In genomic region chr1:193939585-193939984, GRCh38 we compare ENCODE assay signal across 28 cellular contexts.
"Had no signal": no experiment of that assay in that cellular context is flagged by ENCODE, and none has a peak within 500 bp of the region (broad histone marks: within the 10 kb centered on the region; RNA-seq: fewer than 3 reads in every experiment).

No MANE protein-coding gene starts in this region.

- H3K27ac Mint-ChIP-seq: dendritic cell treated with granulocyte-macrophage colony-stimulating factor and Interleukin-4, amounts not matched to agents 40 ng/mL and 50 ng/mL, for 4 days; effector memory CD8-positive, alpha-beta T cell; endodermal cell had no signal

- ATAC-seq: effector memory CD8-positive, alpha-beta T cell; esophagus mucosa; foreskin keratinocyte; gastroesophageal sphincter; heart left ventricle; heart right ventricle had no signal

- H3K9me3 Mint-ChIP-seq: effector memory CD8-positive, alpha-beta T cell had no signal

- H3K4me3 Mint-ChIP-seq: dendritic cell treated with granulocyte-macrophage colony-stimulating factor and Interleukin-4, amounts not matched to agents 40 ng/mL and 50 ng/mL, for 4 days; effector memory CD8-positive, alpha-beta T cell; endodermal cell had no signal

- DNase-seq: colonic mucosa; cortex of kidney; dermis blood vessel endothelial cell; dorsolateral prefrontal cortex; effector CD4-positive, alpha-beta T cell; effector CD8-positive, alpha-beta T cell; effector memory CD4-positive, alpha-beta T cell; effector memory CD8-positive, alpha-beta T cell; endodermal cell; erythroblast; esophagus squamous epithelium; foreskin fibroblast; foreskin keratinocyte; foreskin melanocyte; glutamatergic neuron; head of caudate nucleus; heart left ventricle; heart right ventricle had no signal

- H3K4me3 ChIP-seq: colonic mucosa, coronary artery, dorsolateral prefrontal cortex, esophagus muscularis mucosa, esophagus squamous epithelium, gastroesophageal sphincter, heart left ventricle, heart right ventricle had no signal

- H3K27me3 Mint-ChIP-seq: dendritic cell treated with granulocyte-macrophage colony-stimulating factor and Interleukin-4, amounts not matched to agents 40 ng/mL and 50 ng/mL, for 4 days; effector memory CD8-positive, alpha-beta T cell had no signal

- H3K27me3 ChIP-seq: colonic mucosa, dorsolateral prefrontal cortex, esophagus muscularis mucosa, esophagus squamous epithelium, foreskin keratinocyte, gastroesophageal sphincter, heart left ventricle, heart right ventricle had no signal

- FAIRE-seq: colon, endometrium, endothelial cell of umbilical vein, frontal cortex had no signal

- H3K27ac ChIP-seq: colonic mucosa, coronary artery, dorsolateral prefrontal cortex, epithelial cell of prostate, esophagus muscularis mucosa, esophagus squamous epithelium, foreskin keratinocyte, gastroesophageal sphincter, heart left ventricle, heart right ventricle had no signal

- H3K4me1 Mint-ChIP-seq: endodermal cell had no signal

- H3K4me1 ChIP-seq: colonic mucosa, esophagus muscularis mucosa, esophagus squamous epithelium, foreskin keratinocyte, gastroesophageal sphincter, heart left ventricle, heart right ventricle had no signal

- H3K9me3 ChIP-seq: colonic mucosa, esophagus muscularis mucosa, esophagus squamous epithelium, gastroesophageal sphincter had no signal

- H3K36me3 ChIP-seq: colonic mucosa, esophagus muscularis mucosa, esophagus squamous epithelium, gastroesophageal sphincter, heart left ventricle, heart right ventricle had no signal
